In the genomic region with DNA sequence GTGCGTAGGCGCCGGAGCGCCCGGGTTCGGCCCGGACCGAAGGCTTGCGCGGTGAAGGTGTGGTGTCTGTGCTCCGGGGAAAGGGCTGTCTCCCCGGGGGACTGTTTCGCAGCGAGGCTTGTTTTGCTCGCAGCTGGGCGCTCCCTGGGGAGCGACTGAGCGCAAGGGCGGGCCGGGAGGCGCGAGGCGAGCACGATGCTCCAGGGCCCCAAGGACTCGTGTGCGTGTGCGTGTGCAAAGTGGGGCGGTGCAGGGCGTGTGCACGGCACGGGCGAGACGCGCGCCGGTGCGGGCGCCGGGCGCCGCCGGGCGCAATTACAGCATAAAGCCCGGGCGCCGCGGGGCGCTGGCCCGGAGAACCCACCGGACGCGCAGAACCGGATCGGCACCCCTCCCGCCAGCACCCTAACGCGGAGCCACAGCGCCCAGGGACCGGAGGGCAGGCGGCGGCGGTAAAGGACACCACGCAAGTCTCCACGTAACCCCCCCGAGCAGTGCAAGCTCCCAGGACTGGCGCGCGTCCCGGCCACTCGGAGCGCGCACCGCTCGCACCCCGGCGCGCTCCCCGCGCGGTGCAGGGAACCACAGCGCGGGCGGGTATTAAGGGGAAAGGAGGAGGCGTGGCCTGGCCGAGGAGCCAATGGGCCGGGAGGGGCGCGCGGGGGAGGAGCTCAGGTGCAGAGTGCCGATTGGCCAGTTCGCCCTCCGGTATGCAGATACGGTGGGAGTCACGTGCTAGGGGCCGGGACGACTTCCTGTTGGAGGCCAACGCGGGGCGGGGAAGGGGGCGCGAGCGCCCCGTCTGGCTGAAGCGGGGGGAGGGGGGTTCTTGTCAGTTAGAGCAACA, we compare ENCODE assay signal across 8 cellular contexts. TPM values are rescaled to one million over a fixed set of nuclear protein-coding genes. Genes with fewer than 3 reads are reported as not detected.
DNase-seq lines count a peak whose midpoint lies in the region; ATAC-seq and TF ChIP-seq lines count a peak whose summit lies in the region.

TNRC6C (plus strand) TSS at position 835 of the 847 bp plus-strand sequence. CDS start 45,504 bp downstream, outside the sequence.

- peaks cover 39% of the 10 kb centered on the region for H3K4me1 Mint-ChIP-seq in activated T-cell treated with anti-CD3 and anti-CD28 coated beads, Interleukin-2, amount 50 U/mL, for 4 hours (ENCODE audit: low read depth)

- 0 to 1% methylated on average over 90 to 104 of the region's 104 CpGs for WGBS in esophagus, 2 donors

- peak within 1 kb of the TSS; percentile 92 for H3K4me3 Mint-ChIP-seq in activated T-cell treated with anti-CD3 and anti-CD28 coated beads, Interleukin-2, amount 50 U/mL, for 4 hours

- peaks cover 25% of the 10 kb centered on the region for H3K4me1 ChIP-seq in Panc1 (ENCODE audit: control insufficient read depth, insufficient read depth, low read length)
- H3K4me1 ChIP-seq in esophagus (ENCODE audit: control insufficient read depth in 2 of 2, insufficient read depth in 2 of 2, low read length in 1 of 2) = peaks cover 4 to 5% of the 10 kb centered on the region in 2 donors
- H3K4me1 ChIP-seq in mucosa of stomach (ENCODE audit: control insufficient read depth, insufficient read depth, low read length) = peaks cover 9% of the 10 kb centered on the region

- H3K9me3 ChIP-seq in Panc1 (ENCODE audit: control insufficient read depth, insufficient read depth, low read depth, low read length) (no peaks in the 10 kb centered on the region), esophagus (ENCODE audit: control insufficient read depth in 2 of 2, insufficient read depth in 1 of 2, low read depth in 1 of 2, low read length in 1 of 2) (no peaks in the 10 kb centered on the region), mucosa of stomach (ENCODE audit: control insufficient read depth, low read length) (no peaks in the 10 kb centered on the region)

- DNase-seq in DMS153 treated with DMSO at 0.1 percent for 48 hours (lab: John Stamatoyannopoulos, UW; ENCODE audit: unreplicated experiment) (peak; percentile 98), Panc1 (ENCODE audit: low read depth, low spot score) (peak; percentile 79)
- DNase-seq in Jurkat, Clone E6-1 (ENCODE audit: low read depth, low spot score) = peak; percentile 99
- DNase-seq in activated T-cell treated with anti-CD3 and anti-CD28 coated beads, Interleukin-2, amount 50 U/mL, for 4 hours = peak; percentile 100
- DNase-seq in stimulated activated CD8-positive, alpha-beta memory T cell treated with anti-CD3 and anti-CD28 coated beads, Interleukin-4, amount 100 ng/mL, for 48 hours = peak; percentile 100

- CTCF ChIA-PET in Panc1 (lab: Charles Lee) = interaction anchor here (0.6 to 1.0 kb wide), 8 partner anchors 14 to 862 kb away, joined by 3 to 9 read pairs (median 4); no protein-coding TSS in a partner anchor

- intact Hi-C loops in Panc1 (cut with micrococcal nuclease; ENCODE audit: unreplicated experiment) = loop anchor here (5.0 kb wide), 1 partner anchor 416 kb away; no protein-coding TSS in a partner anchor

- POLR2A ChIA-PET in Panc1 (lab: Charles Lee) = interaction anchor here (0.6 to 1.2 kb wide), 16 partner anchors 12 to 595 kb away, joined by 3 to 11 read pairs (median 6); no protein-coding TSS in a partner anchor

- in situ Hi-C loops in Panc1 (cut with HindIII; ENCODE audit: low pct_unique_long_range_greater_than_20kb, low sequenced_read_pairs) = no loop called here

- H3K9me3 Mint-ChIP-seq in activated T-cell treated with anti-CD3 and anti-CD28 coated beads, Interleukin-2, amount 50 U/mL, for 4 hours = no peaks in the 10 kb centered on the region

- BruUV-seq in Panc1 (replicated peaks; lab: Mats Ljungman, UMichigan) = no TSS peak

- H3K36me3 Mint-ChIP-seq in activated T-cell treated with anti-CD3 and anti-CD28 coated beads, Interleukin-2, amount 50 U/mL, for 4 hours (ENCODE audit: insufficient read depth) = no peaks in the 10 kb centered on the region

- peak; percentile 81 for ATAC-seq in GM21576 (IDR thresholded peaks at IDR 0.05; ENCODE audit: unreplicated experiment)
- ATAC-seq in Panc1 = peak; percentile 95
- peak; percentile 85 to 88 for ATAC-seq in activated T-cell treated with anti-CD3 and anti-CD28 coated beads, Interleukin-2, amount 50 U/mL, for 4 hours

- H3K27me3 Mint-ChIP-seq in activated T-cell treated with anti-CD3 and anti-CD28 coated beads, Interleukin-2, amount 50 U/mL, for 4 hours (ENCODE audit: low read depth) = peaks cover 3% of the 10 kb centered on the region

- H3K27ac ChIP-seq in Panc1 (ENCODE audit: low read length) (peak within 1 kb of the TSS; percentile 21; the same call in 1 of the 2 replicates), esophagus (ENCODE audit: low read depth in 2 of 2, low read length in 1 of 2) (peak within 1 kb of the TSS; percentile 92 to 96)

- H3K9ac ChIP-seq in mucosa of stomach (ENCODE audit: low read length) = peak within 1 kb of the TSS; percentile 32

- H3K36me3 ChIP-seq in Panc1 (ENCODE audit: control insufficient read depth, insufficient read depth, low read length) (no peaks in the 10 kb centered on the region), esophagus (ENCODE audit: control insufficient read depth in 2 of 2, insufficient read depth in 2 of 2, low read length in 1 of 2) (no peaks in the 10 kb centered on the region), mucosa of stomach (ENCODE audit: control insufficient read depth, insufficient read depth, low read length) (no peaks in the 10 kb centered on the region)

- TF ChIP-seq CTCF in Panc1 (IDR thresholded peaks at IDR 0.05) = peak; percentile 32; the same call in 1 of the 2 replicates

- H3K4me3 ChIP-seq in Jurkat, Clone E6-1 (ENCODE audit: low read length) = peak within 1 kb of the TSS; percentile 74
- peak within 1 kb of the TSS; percentile 70 to 71 for H3K4me3 ChIP-seq in Panc1 (ENCODE audit: low read depth in 2 of 2, low read length in 2 of 2)
- peak within 1 kb of the TSS; percentile 62 to 92 for H3K4me3 ChIP-seq in esophagus (ENCODE audit: low read depth in 1 of 2, low read length in 2 of 2)
- H3K4me3 ChIP-seq in mucosa of stomach (ENCODE audit: low read length) = peak within 1 kb of the TSS; percentile 38

- H3K27me3 ChIP-seq in Panc1 (ENCODE audit: control insufficient read depth, insufficient read depth, low read length) (peaks cover 19% of the 10 kb centered on the region), esophagus (ENCODE audit: control insufficient read depth in 1 of 2, insufficient read depth in 2 of 2, low read length in 2 of 2) (peaks cover 0 to 4% of the 10 kb centered on the region in 2 donors), mucosa of stomach (ENCODE audit: control insufficient read depth, insufficient read depth, low read length) (peaks cover 29% of the 10 kb centered on the region)

RNA-seq across cellular contexts. Expression of gene TNRC6C, which starts in this region (rescaled TPM):
- polyA plus RNA-seq in Jurkat, Clone E6-1 (2012; ENCODE audit: insufficient read depth, insufficient read length) = 8.9 TPM
- 10.1 TPM for total RNA-seq in Panc1 (2021; ENCODE audit: unreplicated experiment)
- 2.0 TPM for polyA plus RNA-seq in Panc1 (2012; ENCODE audit: insufficient read length)
- total RNA-seq in activated T-cell treated with anti-CD3 and anti-CD28 coated beads, Interleukin-2, amount 50 U/mL, for 4 hours = 10 to 100 TPM; 19.6 to 25.0 (median 20.4) TPM
- 1 to 10 TPM; 1.2 to 3.4 TPM for polyA plus RNA-seq in esophagus

Comparison
In these comparisons a context has a peak if more than half of its experiments do, and no peak if none do; other contexts are left out.
1. Peak in every context shown above with its lines: DNase-seq, ATAC-seq, H3K4me3 ChIP-seq and H3K27ac ChIP-seq.